In the genomic region with DNA sequence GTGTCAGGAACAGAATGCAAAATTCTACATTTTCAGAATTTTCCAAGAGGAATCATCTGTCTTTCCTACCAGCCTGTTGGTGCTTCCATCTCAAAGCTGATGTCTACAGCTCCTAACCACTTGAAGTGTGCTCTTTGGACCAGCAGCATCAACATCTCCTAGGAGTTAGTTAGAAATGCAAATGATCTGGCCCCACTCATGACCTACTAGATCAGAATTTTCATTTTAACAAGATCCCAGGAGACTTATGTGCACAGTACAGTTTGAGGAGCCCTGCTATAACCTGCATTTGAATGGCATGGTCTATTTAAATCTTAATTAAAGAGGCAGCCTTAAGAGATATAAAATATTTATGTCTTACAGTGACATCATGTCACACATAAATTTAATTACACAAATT, we compare ENCODE assay signal across 1 cellular context.
TF ChIP-seq lines count a peak whose summit lies in the region.

No MANE protein-coding gene starts in this region.

TF ChIP-seq in HepG2, 621 proteins besides CTCF, POLR2A, EP300 and RAD21:
- TF ChIP-seq ZBTB3 (CRISPR knock-in tag; IDR thresholded peaks at IDR 0.05; ENCODE audit: borderline replicate concordance, low read depth) (no peak), DNMT3B (CRISPR knock-in tag; conservative IDR thresholded peaks at IDR 0.05) (no peak), ZNF138 (CRISPR knock-in tag; IDR thresholded peaks at IDR 0.05; ENCODE audit: low read depth) (no peak)
